In genomic region chr14:32373174-32373573, GRCh38 we compare ENCODE assay signal across 1 cellular context. TPM values are rescaled to one million over a fixed set of nuclear protein-coding genes. Genes with fewer than 3 reads are reported as not detected.
"Had no signal": no experiment of that assay in that cellular context is flagged by ENCODE, and none has a peak within 500 bp of the region (broad histone marks: within the 10 kb centered on the region; RNA-seq: fewer than 3 reads in every experiment).

No MANE protein-coding gene starts in this region.

RNA-seq across cellular contexts. Expression of gene AKAP6, which starts 44.1 kb away (rescaled TPM):
- polyA plus RNA-seq: immature natural killer cell had no signal
